Comparison of ENCODE assay signal across 13 cellular contexts in genomic region chr17:79947351-79948031, GRCh38.
DNase-seq lines count a peak whose midpoint lies in the region; TF ChIP-seq lines count a peak whose summit lies in the region.
"Had no signal": no experiment of that assay in that cellular context is flagged by ENCODE, and none has a peak within 500 bp of the region (broad histone marks: within the 10 kb centered on the region; RNA-seq: fewer than 3 reads in every experiment).

No MANE protein-coding gene starts in this region.

- intact Hi-C loops in adrenal gland (cut with DNase I): no loop called here
- intact Hi-C loops in left ventricle myocardium inferior (cut with micrococcal nuclease): no loop called here

- H3K36me3 ChIP-seq in adrenal gland (replicated peaks in 1 of 2) (peaks cover 0 to 28% of the 10 kb centered on the region in 2 donors), left ventricle myocardium inferior (peaks cover 44% of the 10 kb centered on the region), skeletal muscle satellite cell (ENCODE audit: insufficient read depth, low read length) (peaks cover 45% of the 10 kb centered on the region)

- H3K4me1 Mint-ChIP-seq in activated T-cell treated with anti-CD3 and anti-CD28 coated beads, Interleukin-2, amount 50 U/mL, for 24 hours (ENCODE audit: low read depth): peaks cover 8% of the 10 kb centered on the region
- H3K4me1 Mint-ChIP-seq in osteocyte (ENCODE audit: unreplicated experiment): peaks cover 23% of the 10 kb centered on the region

- H3K4me3 ChIP-seq in adrenal gland: no peak overlapping the region
- no peak overlapping the region for H3K4me3 ChIP-seq in left ventricle myocardium inferior
- peak overlapping the region; percentile 36 for H3K4me3 ChIP-seq in skeletal muscle satellite cell (ENCODE audit: low read length)

- H3K9ac ChIP-seq in skeletal muscle satellite cell (ENCODE audit: low read depth, low read length): peak overlapping the region; percentile 34

- H3K4me1 ChIP-seq in adrenal gland (replicated peaks in 1 of 2): peaks cover 0 to 8% of the 10 kb centered on the region in 2 donors
- H3K4me1 ChIP-seq in left ventricle myocardium inferior: peaks cover 23% of the 10 kb centered on the region
- peaks cover 43% of the 10 kb centered on the region for H3K4me1 ChIP-seq in skeletal muscle satellite cell (ENCODE audit: control insufficient read depth, insufficient read depth, low read length)

- TF ChIP-seq POLR2A in adrenal gland (IDR thresholded peaks at IDR 0.05): no peak

- no peak overlapping the region for H3K27ac Mint-ChIP-seq in activated T-cell treated with anti-CD3 and anti-CD28 coated beads, Interleukin-2, amount 50 U/mL, for 24 hours
- no peak overlapping the region for H3K27ac Mint-ChIP-seq in osteocyte (ENCODE audit: unreplicated experiment)
- H3K27ac Mint-ChIP-seq: nephron had no signal

- H3K36me3 Mint-ChIP-seq in activated T-cell treated with anti-CD3 and anti-CD28 coated beads, Interleukin-2, amount 50 U/mL, for 24 hours (ENCODE audit: low read depth): no peaks in the 10 kb centered on the region
- H3K36me3 Mint-ChIP-seq in osteocyte (ENCODE audit: unreplicated experiment): peaks cover 25% of the 10 kb centered on the region

- H3K27me3 ChIP-seq in adrenal gland (no peaks in the 10 kb centered on the region), left ventricle myocardium inferior (ENCODE audit: low read depth) (no peaks in the 10 kb centered on the region), skeletal muscle satellite cell (ENCODE audit: control insufficient read depth, insufficient read depth, low read length) (no peaks in the 10 kb centered on the region)

- H3K4me2 ChIP-seq in skeletal muscle satellite cell (ENCODE audit: low read length): peak overlapping the region; percentile 35

- H3K9me3 Mint-ChIP-seq in activated T-cell treated with anti-CD3 and anti-CD28 coated beads, Interleukin-2, amount 50 U/mL, for 24 hours: no peaks in the 10 kb centered on the region
- H3K9me3 Mint-ChIP-seq in osteocyte (ENCODE audit: unreplicated experiment): no peaks in the 10 kb centered on the region
- H3K9me3 Mint-ChIP-seq: nephron had no signal

- DNase-seq in activated T-cell treated with anti-CD3 and anti-CD28 coated beads, Interleukin-2, amount 50 U/mL, for 24 hours: peak; percentile 22
- DNase-seq in activated T-cell treated with anti-CD3 and anti-CD28 coated beads, Interleukin-2, amount 50 U/mL, for 48 hours: no peak
- DNase-seq in adrenal gland (peak in 6 of 7 donors; percentile 8 to 39 (median 11)), left ventricle myocardium inferior (peak; percentile 12), osteocyte (ENCODE audit: extremely low spot score, unreplicated experiment) (no peak), AML-193 (lab: John Stamatoyannopoulos, UW) (no peak), HCEC 1CT (no peak)
- DNase-seq: activated CD4-positive, alpha-beta T cell treated with anti-CD3 and anti-CD28 coated beads, Interleukin-2, amount 50 U/mL, for 1 hour; DMS153; NCI-H2227 treated with DMSO at 0.1 percent for 48 hours; stimulated activated CD8-positive, alpha-beta memory T cell treated with anti-CD3 and anti-CD28 coated beads, Interleukin-4, amount 100 ng/mL, for 48 hours had no signal

- H3K9me3 ChIP-seq in adrenal gland (replicated peaks in 1 of 3): no peaks in the 10 kb centered on the region
- no peaks in the 10 kb centered on the region for H3K9me3 ChIP-seq in left ventricle myocardium inferior (replicated peaks)
- no peaks in the 10 kb centered on the region for H3K9me3 ChIP-seq in skeletal muscle satellite cell (replicated peaks; ENCODE audit: low read length)

- 93 to 98% (median 95%) methylated on average over 22 to 31 of the region's 31 CpGs for WGBS in adrenal gland, 4 donors

- TF ChIP-seq CTCF in adrenal gland (IDR thresholded peaks at IDR 0.05) (no peak), left ventricle myocardium inferior (IDR thresholded peaks at IDR 0.05; ENCODE audit: borderline replicate concordance) (no peak), osteocyte (IDR thresholded peaks at IDR 0.05) (no peak)

- no peak overlapping the region for H3K4me3 Mint-ChIP-seq in activated T-cell treated with anti-CD3 and anti-CD28 coated beads, Interleukin-2, amount 50 U/mL, for 24 hours
- H3K4me3 Mint-ChIP-seq in osteocyte (ENCODE audit: unreplicated experiment): no peak overlapping the region
- H3K4me3 Mint-ChIP-seq: nephron had no signal

- H3K27ac ChIP-seq in adrenal gland (no peak overlapping the region), left ventricle myocardium inferior (replicated peaks) (no peak overlapping the region)

- no peaks in the 10 kb centered on the region for H3K27me3 Mint-ChIP-seq in activated T-cell treated with anti-CD3 and anti-CD28 coated beads, Interleukin-2, amount 50 U/mL, for 24 hours
- no peaks in the 10 kb centered on the region for H3K27me3 Mint-ChIP-seq in osteocyte (ENCODE audit: unreplicated experiment)

Comparison
In these comparisons a context has a peak if more than half of its experiments do, and no peak if none do; other contexts are left out.
1. DNase-seq: peak in activated T-cell treated with anti-CD3 and anti-CD28 coated beads, Interleukin-2, amount 50 U/mL, for 24 hours (single experiment), adrenal gland (6 of 7) and left ventricle myocardium inferior (single experiment); none in activated T-cell treated with anti-CD3 and anti-CD28 coated beads, Interleukin-2, amount 50 U/mL, for 48 hours (0 of 2), osteocyte (single experiment), AML-193 (0 of 2) and HCEC 1CT (single experiment).